6 cellular contexts compared by ENCODE assay signal in the genomic region with DNA sequence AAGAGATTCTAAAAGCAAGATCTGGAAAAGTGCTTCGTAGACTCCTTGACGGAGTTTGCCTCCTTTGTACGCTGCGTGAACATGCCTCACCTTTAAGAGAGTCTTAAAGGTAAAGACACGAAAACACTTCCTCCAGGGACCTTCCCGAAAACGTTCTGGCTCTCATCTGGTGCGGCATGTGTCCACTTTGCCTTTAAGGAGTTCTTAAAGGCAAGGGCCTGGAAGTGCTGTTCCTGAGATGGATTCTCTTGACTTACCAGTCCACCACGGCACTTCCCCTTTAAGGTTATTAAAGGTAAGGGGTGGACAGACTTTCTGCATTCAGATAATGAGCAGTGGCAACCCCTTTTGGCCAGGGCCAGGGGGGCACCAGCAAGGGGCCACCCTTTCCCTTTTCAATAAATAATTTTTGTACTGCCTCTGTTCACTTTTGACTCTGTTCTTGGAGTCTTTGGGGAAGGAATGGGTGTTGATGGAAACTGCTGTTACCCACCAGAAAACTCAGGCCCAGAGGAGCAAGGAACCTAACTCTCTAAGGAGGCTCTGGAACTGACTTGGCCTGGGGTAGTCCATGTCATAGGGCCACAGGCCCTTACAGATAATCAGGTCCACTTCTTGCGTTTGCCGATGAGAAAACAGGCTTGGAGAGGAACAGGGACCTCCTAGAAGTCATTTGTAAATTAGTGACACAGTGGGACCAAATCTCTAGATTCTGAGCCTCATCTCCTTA. TPM values are rescaled to one million over a fixed set of nuclear protein-coding genes. Genes with fewer than 3 reads are reported as not detected.
DNase-seq lines count a peak whose midpoint lies in the region; ATAC-seq and TF ChIP-seq lines count a peak whose summit lies in the region.

No MANE protein-coding gene starts in this region.

- H3K27ac ChIP-seq in psoas muscle = no peak overlapping the region

- ATAC-seq in GM18873 (IDR thresholded peaks at IDR 0.05; ENCODE audit: low FRiP score, unreplicated experiment) (peak; percentile 31), HG03442 (IDR thresholded peaks at IDR 0.05; ENCODE audit: unreplicated experiment) (peak; percentile 39), psoas muscle (peak in 2 of 4 donors; percentile 13 to 18)

- no peaks in the 10 kb centered on the region for H3K36me3 ChIP-seq in psoas muscle (ENCODE audit: insufficient read depth in 1 of 2, low read depth in 1 of 2)

- no peaks in the 10 kb centered on the region for H3K4me1 ChIP-seq in psoas muscle

- intact Hi-C loops in psoas muscle (cut with DNase I) = no loop called here

- H3K4me3 ChIP-seq in epithelial cell of proximal tubule (ENCODE audit: low read depth, low read length) (peak overlapping the region; percentile 88), psoas muscle (peak overlapping the region; percentile 65)

- no peak for TF ChIP-seq CTCF in epithelial cell of proximal tubule (conservative IDR thresholded peaks at IDR 0.05; ENCODE audit: low read depth, low read length)
- no peak for TF ChIP-seq CTCF in psoas muscle (IDR thresholded peaks at IDR 0.05)

- DNase-seq in SHP77 (lab: John Stamatoyannopoulos, UW) = peak; percentile 94 to 95
- peak; percentile 75 for DNase-seq in epithelial cell of proximal tubule (ENCODE audit: low read depth)
- no peak for DNase-seq in psoas muscle
- DNase-seq in NCI-H1694 treated with DMSO at 0.1 percent for 48 hours (lab: John Stamatoyannopoulos, UW) = no peak

- 33 to 42% (median 37%) methylated on average over 11 of the region's 11 CpGs for WGBS in psoas muscle, 3 donors

- H3K9me3 ChIP-seq in psoas muscle = no peaks in the 10 kb centered on the region

- peaks cover 0 to 26% (median 0%) of the 10 kb centered on the region in 3 donors for H3K27me3 ChIP-seq in psoas muscle (ENCODE audit: insufficient read depth in 3 of 3, low read length in 2 of 3)

RNA-seq across cellular contexts. Expression of a gene that starts 4.4 kb away (rescaled TPM):
- total RNA-seq in epithelial cell of proximal tubule = 0.17 and 0.80 TPM in 2 replicates
- total RNA-seq in psoas muscle = under 1 TPM in 2 of 4 donors, not detected in 2; 0.21 to 0.34 TPM
- polyA plus RNA-seq in psoas muscle = under 1 TPM; 0.05 to 0.18 (median 0.10) TPM

RNA-seq across cellular contexts. Expression of a gene that starts 15.9 kb away (rescaled TPM):
- total RNA-seq in epithelial cell of proximal tubule (82.5 and 102 TPM in 2 replicates), psoas muscle (10 to 100 TPM; 30.9 to 50.6 (median 40.6) TPM)
- polyA plus RNA-seq in psoas muscle = 10 to 100 TPM; 18.1 to 42.7 (median 25.1) TPM

RNA-seq across cellular contexts. Expression of a gene that starts 31.5 kb away (rescaled TPM):
- 76.4 and 90.6 TPM in 2 replicates for total RNA-seq in epithelial cell of proximal tubule
- total RNA-seq in psoas muscle = 10 to 100 TPM; 25.4 to 42.1 (median 27.8) TPM
- 10 to 100 TPM; 18.4 to 35.7 (median 20.1) TPM for polyA plus RNA-seq in psoas muscle

RNA-seq across cellular contexts. Expression of a gene that starts 41.8 kb away (rescaled TPM):
- 70.5 and 142 TPM in 2 replicates for total RNA-seq in epithelial cell of proximal tubule
- total RNA-seq in psoas muscle = 10 to 100 TPM; 67.5 to 80.4 (median 74.1) TPM
- polyA plus RNA-seq in psoas muscle = 10 to 100 TPM; 45.3 to 99.5 (median 88.6) TPM

RNA-seq across cellular contexts. Expression of a gene that starts 51.0 kb away (rescaled TPM):
- total RNA-seq in epithelial cell of proximal tubule = 224 and 227 TPM in 2 replicates
- total RNA-seq in psoas muscle = 10 to 100 TPM in 3 of 4 donors, 1 to 10 TPM in 1; 9.6 to 18.5 (median 14.7) TPM
- polyA plus RNA-seq in psoas muscle = 10 to 100 TPM in 2 of 3 donors, 1 to 10 TPM in 1; 7.6 to 15.1 (median 10.0) TPM

Comparison
In these comparisons a context has a peak if more than half of its experiments do, and no peak if none do; other contexts are left out.
1. DNase-seq: peak in SHP77 (2 of 2) and epithelial cell of proximal tubule (single experiment); none in psoas muscle (0 of 2) and NCI-H1694 treated with DMSO at 0.1 percent for 48 hours (single experiment).